ENCODE assay signal across 8 cellular contexts in the genomic region with DNA sequence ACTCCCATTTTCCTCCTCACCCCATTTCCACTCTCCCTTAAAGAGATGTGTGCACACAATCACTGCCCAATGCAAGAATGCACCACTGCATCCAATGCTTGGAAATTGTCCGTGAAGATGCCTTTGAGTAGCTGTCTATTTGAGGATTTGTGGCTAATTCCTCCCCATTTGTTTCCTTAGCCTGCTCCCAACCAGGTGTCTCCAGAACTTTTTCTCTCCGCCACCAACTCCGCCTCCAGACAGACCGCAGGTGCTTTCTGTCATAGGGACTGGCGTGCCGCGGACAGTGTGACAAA. TPM values are rescaled to one million over a fixed set of nuclear protein-coding genes. Genes with fewer than 3 reads are reported as not detected.
DNase-seq lines count a peak whose midpoint lies in the region; ATAC-seq and TF ChIP-seq lines count a peak whose summit lies in the region.

No MANE protein-coding gene starts in this region.

- no peaks in the 10 kb centered on the region for H3K27me3 ChIP-seq in CD4-positive, alpha-beta T cell (ENCODE audit: control insufficient read depth, insufficient read depth, low read length)
- no peaks in the 10 kb centered on the region for H3K27me3 ChIP-seq in skeletal muscle tissue (ENCODE audit: control insufficient read depth in 3 of 3, insufficient read depth in 3 of 3, low read length in 3 of 3)

- no peaks in the 10 kb centered on the region for H3K36me3 ChIP-seq in skeletal muscle tissue (ENCODE audit: control insufficient read depth in 3 of 3, insufficient read depth in 3 of 3, low read length in 3 of 3)

- no peak for TF ChIP-seq CTCF in CD4-positive, alpha-beta T cell (IDR thresholded peaks at IDR 0.05)
- TF ChIP-seq CTCF in RWPE1 (conservative IDR thresholded peaks at IDR 0.05; ENCODE audit: low read depth) (no peak), fibroblast of mammary gland (conservative IDR thresholded peaks at IDR 0.05; ENCODE audit: control insufficient read depth, insufficient read depth, low read depth, low read length) (no peak)

- H3K27me3 Mint-ChIP-seq in CD4-positive, alpha-beta T cell: no peaks in the 10 kb centered on the region

- H3K4me1 ChIP-seq in skeletal muscle tissue (ENCODE audit: control insufficient read depth in 3 of 3, insufficient read depth in 3 of 3, low read length in 3 of 3): peaks cover 22 to 44% (median 42%) of the 10 kb centered on the region in 3 donors

- peak overlapping the region; percentile 90 to 95 (median 90) for H3K9ac ChIP-seq in skeletal muscle tissue (ENCODE audit: low read depth in 1 of 3, low read length in 3 of 3)

- peak overlapping the region; percentile 92 for H3K27ac ChIP-seq in CD4-positive, alpha-beta T cell (ENCODE audit: low read depth, low read length)
- H3K27ac ChIP-seq in RWPE1 (peak overlapping the region; percentile 84), skeletal muscle tissue (ENCODE audit: low read depth, low read length) (peak overlapping the region; percentile 93)

- POLR2A ChIA-PET in CD4-positive, alpha-beta T cell (lab: Charles Lee): interaction anchor here (0.8 to 4.7 kb wide), 11 partner anchors 17 to 413 kb away, joined by 3 to 19 read pairs (median 4); partner anchors contain the start of genes CLYBL, GPR18 and UBAC2
- POLR2A ChIA-PET in RWPE1 (lab: Yijun Ruan, JAX; ENCODE audit: low non-redundant PET): interaction anchor here (0.6 kb wide), 1 partner anchor 80 kb away, joined by 3 read pairs; no protein-coding TSS in a partner anchor

- peaks cover 90% of the 10 kb centered on the region for H3K4me1 Mint-ChIP-seq in CD4-positive, alpha-beta T cell (ENCODE audit: low read depth)

- no peak for ATAC-seq in CD4-positive, alpha-beta T cell (ENCODE audit: poor library complexity)
- peak; percentile 3 for ATAC-seq in GM21825 (IDR thresholded peaks at IDR 0.05; ENCODE audit: unreplicated experiment)
- ATAC-seq in left lobe of liver: no peak

- CTCF ChIA-PET in CD4-positive, alpha-beta T cell (lab: Charles Lee): interaction anchor here (0.8 to 2.5 kb wide), 5 partner anchors 58 to 282 kb away, joined by 3 to 10 read pairs (median 5); partner anchors contain the start of gene CLYBL
- CTCF ChIA-PET in RWPE1 (lab: Yijun Ruan, JAX): no interaction called here

- no peak for DNase-seq in CD4-positive, alpha-beta T cell
- DNase-seq in RWPE1 (ENCODE audit: low spot score) (no peak), fibroblast of mammary gland (ENCODE audit: low read depth) (no peak), NCI-H146 (lab: John Stamatoyannopoulos, UW) (no peak), left lobe of liver (ENCODE audit: low spot score) (no peak)
- no peak for DNase-seq in stimulated activated CD4-positive, alpha-beta T cell treated with anti-CD3 and anti-CD28 coated beads, Interleukin-2, amount 100 ng/mL, for 48 hours

- H3K4me3 ChIP-seq in fibroblast of mammary gland (ENCODE audit: control insufficient read depth, low read depth, low read length) (peak overlapping the region; percentile 97), skeletal muscle tissue (ENCODE audit: low read length in 3 of 3) (peak overlapping the region; percentile 91 to 96 (median 96))

- H3K36me3 Mint-ChIP-seq in CD4-positive, alpha-beta T cell (ENCODE audit: low read depth): peaks cover 29% of the 10 kb centered on the region

- no peaks in the 10 kb centered on the region for H3K9me3 ChIP-seq in CD4-positive, alpha-beta T cell (ENCODE audit: control insufficient read depth, low read length)
- no peaks in the 10 kb centered on the region for H3K9me3 ChIP-seq in skeletal muscle tissue (ENCODE audit: control insufficient read depth in 3 of 3, low read length in 3 of 3)

- intact Hi-C loops in CD4-positive, alpha-beta T cell (cut with DNase I, micrococcal nuclease): loop anchor here (2.0 to 10.0 kb wide), 7 partner anchors 106 to 1174 kb away; partner anchors contain the start of genes CLYBL (in 1 of the 2) and TMTC4 (in 1 of the 2)

- peak overlapping the region; percentile 98 for H3K27ac Mint-ChIP-seq in CD4-positive, alpha-beta T cell

- H3K4me3 Mint-ChIP-seq in CD4-positive, alpha-beta T cell: peak overlapping the region; percentile 96

- H3K9me3 Mint-ChIP-seq in CD4-positive, alpha-beta T cell: peaks cover 3% of the 10 kb centered on the region

RNA-seq across cellular contexts. Expression of gene TM9SF2, which starts 0.5 kb away (rescaled TPM):
- 10 to 100 TPM; 37.2 to 38.2 TPM for total RNA-seq in CD4-positive, alpha-beta T cell
- total RNA-seq in skeletal muscle tissue: 116 TPM
- total RNA-seq in left lobe of liver: 90.8 TPM
